ENCODE assay signal across 21 cellular contexts in the genomic region with DNA sequence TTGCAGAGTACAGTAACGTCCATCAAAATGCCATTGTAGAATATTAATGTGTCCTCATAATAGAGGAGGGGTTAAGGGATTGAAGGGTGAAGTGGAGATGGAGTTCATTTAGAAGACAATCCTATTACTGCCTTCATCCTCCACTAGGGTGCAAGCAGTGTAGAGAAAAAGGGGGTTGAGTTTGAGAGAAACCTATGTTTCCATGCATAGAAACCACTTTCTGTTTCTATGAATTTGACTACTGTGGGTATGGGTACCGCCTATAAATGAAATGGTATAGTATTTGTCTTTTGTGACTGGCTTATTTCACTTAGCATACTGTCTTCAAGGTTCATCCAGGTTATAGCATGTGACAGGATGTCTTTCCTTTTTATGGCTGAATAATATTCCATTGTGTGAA.
"Had no signal": no experiment of that assay in that cellular context is flagged by ENCODE, and none has a peak within 500 bp of the region (broad histone marks: within the 10 kb centered on the region; RNA-seq: fewer than 3 reads in every experiment).

No MANE protein-coding gene starts in this region.

- H3K9ac ChIP-seq: parathyroid adenoma had no signal

- H3K27ac Mint-ChIP-seq: nephron progenitor cell; stimulated activated effector memory CD8-positive, alpha-beta T cell treated with anti-CD3 and anti-CD28 coated beads, Interleukin-12 subunit alpha, Interleukin-12 subunit beta, amount 100 ng/mL, for 72 hours; stimulated activated naive CD8-positive, alpha-beta T cell treated with anti-CD3 and anti-CD28 coated beads, Interleukin-15, Interleukin-2, amounts not matched to agents 100 ng/mL and 50 ng/mL, for 24 hours had no signal

- H3K36me3 ChIP-seq: left ventricle myocardium inferior, lower lobe of right lung had no signal

- H3K27ac ChIP-seq: hepatocyte, left ventricle myocardium inferior, lower lobe of right lung, parathyroid adenoma, psoas muscle, right lobe of liver, testis, tibial nerve had no signal

- H3K9me3 ChIP-seq: left ventricle myocardium inferior, lower lobe of right lung, psoas muscle, right lobe of liver, testis, tibial nerve had no signal

- DNase-seq: dermis blood vessel endothelial cell; foreskin melanocyte; head of caudate nucleus; kidney; left cardiac atrium; left ventricle myocardium inferior; lower lobe of right lung; mesendoderm; naive thymus-derived CD4-positive, alpha-beta T cell; nephron progenitor cell; psoas muscle; retina; right lobe of liver; stimulated activated CD4-positive, alpha-beta T cell treated with anti-CD3 and anti-CD28 coated beads, Interleukin-4, amount 100 ng/mL, for 1 hour; stimulated activated CD8-positive, alpha-beta memory T cell treated with anti-CD3 and anti-CD28 coated beads, Interleukin-4, amount 100 ng/mL, for 48 hours; testis had no signal

- H3K4me3 Mint-ChIP-seq: nephron progenitor cell; stimulated activated effector memory CD8-positive, alpha-beta T cell treated with anti-CD3 and anti-CD28 coated beads, Interleukin-12 subunit alpha, Interleukin-12 subunit beta, amount 100 ng/mL, for 72 hours; stimulated activated naive CD8-positive, alpha-beta T cell treated with anti-CD3 and anti-CD28 coated beads, Interleukin-15, Interleukin-2, amounts not matched to agents 100 ng/mL and 50 ng/mL, for 24 hours had no signal

- H3K4me1 Mint-ChIP-seq: nephron progenitor cell had no signal

- H3K36me3 Mint-ChIP-seq: stimulated activated effector memory CD8-positive, alpha-beta T cell treated with anti-CD3 and anti-CD28 coated beads, Interleukin-12 subunit alpha, Interleukin-12 subunit beta, amount 100 ng/mL, for 72 hours had no signal

- H3K27me3 Mint-ChIP-seq: naive thymus-derived CD4-positive, alpha-beta T cell; stimulated activated naive CD8-positive, alpha-beta T cell treated with anti-CD3 and anti-CD28 coated beads, Interleukin-15, Interleukin-2, amounts not matched to agents 100 ng/mL and 50 ng/mL, for 24 hours had no signal

- H2AFZ ChIP-seq: hepatocyte, parathyroid adenoma had no signal

- ATAC-seq: left cardiac atrium; lower lobe of right lung; naive thymus-derived CD4-positive, alpha-beta T cell; psoas muscle; right lobe of liver; stimulated activated effector memory CD8-positive, alpha-beta T cell treated with anti-CD3 and anti-CD28 coated beads, Interleukin-12 subunit alpha, Interleukin-12 subunit beta, amount 100 ng/mL, for 72 hours had no signal

- H3K4me2 ChIP-seq: hepatocyte had no signal

- H3K4me1 ChIP-seq: left ventricle myocardium inferior, lower lobe of right lung, parathyroid adenoma, psoas muscle, testis, tibial nerve had no signal

- H3K27me3 ChIP-seq: hepatocyte, right lobe of liver, testis, tibial nerve had no signal

- H3K79me2 ChIP-seq: hepatocyte, parathyroid adenoma had no signal

- H3K4me3 ChIP-seq: hepatocyte, left ventricle myocardium inferior, lower lobe of right lung, psoas muscle, right lobe of liver, testis, tibial nerve had no signal
